Comparison of ENCODE assay signal across 17 cellular contexts in genomic region chr1:221025391-221026355, GRCh38.
DNase-seq lines count a peak whose midpoint lies in the region; ATAC-seq and TF ChIP-seq lines count a peak whose summit lies in the region.
"Had no signal": no experiment of that assay in that cellular context is flagged by ENCODE, and none has a peak within 500 bp of the region (broad histone marks: within the 10 kb centered on the region; RNA-seq: fewer than 3 reads in every experiment).

No MANE protein-coding gene starts in this region.

- H3K27me3 ChIP-seq in gastrocnemius medialis = no peaks in the 10 kb centered on the region
- H3K27me3 ChIP-seq: breast epithelium, SJCRH30, suprapubic skin had no signal

- no peak for TF ChIP-seq CTCF in choroid plexus epithelial cell (conservative IDR thresholded peaks at IDR 0.05; ENCODE audit: low read depth, low read length)
- no peak for TF ChIP-seq CTCF in gastrocnemius medialis (IDR thresholded peaks at IDR 0.05 in 4 of 5, conservative IDR thresholded peaks at IDR 0.05 in 1 of 5)

- H3K9me3 ChIP-seq in gastrocnemius medialis = no peaks in the 10 kb centered on the region
- H3K9me3 ChIP-seq: breast epithelium, SJCRH30, suprapubic skin had no signal

- H3K27ac ChIP-seq in gastrocnemius medialis = no peak overlapping the region
- H3K27ac ChIP-seq: breast epithelium, SJCRH30, suprapubic skin had no signal

- DNase-seq in Daoy (ENCODE audit: low read depth) = peak; percentile 8
- DNase-seq in M059J (ENCODE audit: low read depth) = peak; percentile 78
- DNase-seq in choroid plexus epithelial cell (ENCODE audit: low read depth) = peak; percentile 7
- DNase-seq in renal cortical epithelial cell (ENCODE audit: low read depth) = peak; percentile 86
- DNase-seq in activated naive CD4-positive, alpha-beta T cell (lab: John Stamatoyannopoulos, UW) = no peak
- no peak for DNase-seq in HPDE6-E6E7 (ENCODE audit: extremely low spot score)
- DNase-seq in gastrocnemius medialis = no peak
- DNase-seq in SK-N-DZ (ENCODE audit: low spot score) = no peak
- DNase-seq: activated CD4-positive, alpha-beta T cell treated with anti-CD3 and anti-CD28 coated beads for 1 hour; natural killer cell; NCI-H187; NCI-H524; SJCRH30; small intestine; stimulated activated CD4-positive, alpha-beta T cell treated with anti-CD3 and anti-CD28 coated beads, Interleukin-4, amount 100 ng/mL, for 24 hours had no signal

- ATAC-seq in gastrocnemius medialis = no peak
- ATAC-seq: natural killer cell had no signal

- H3K4me3 ChIP-seq in choroid plexus epithelial cell (ENCODE audit: low read depth, low read length) (no peak overlapping the region), gastrocnemius medialis (no peak overlapping the region)
- H3K4me3 ChIP-seq: breast epithelium, SJCRH30, suprapubic skin had no signal

- in situ Hi-C loops in gastrocnemius medialis (cut with MboI; ENCODE audit: low sequenced_read_pairs in 4 of 4) = no loop called here

- intact Hi-C loops in gastrocnemius medialis (cut with DNase I; ENCODE audit: low total_unique reads) = no loop called here

- no peak for TF ChIP-seq POLR2A in gastrocnemius medialis (IDR thresholded peaks at IDR 0.05)

- no peaks in the 10 kb centered on the region for H3K4me1 ChIP-seq in gastrocnemius medialis
- H3K4me1 ChIP-seq: breast epithelium, SJCRH30, suprapubic skin had no signal

- H3K36me3 ChIP-seq in gastrocnemius medialis = no peaks in the 10 kb centered on the region
- H3K36me3 ChIP-seq: breast epithelium, SJCRH30, suprapubic skin had no signal

Comparison
In these comparisons a context has a peak if more than half of its experiments do, and no peak if none do; other contexts are left out.
1. DNase-seq: peak in Daoy (single experiment), M059J (single experiment), choroid plexus epithelial cell (single experiment) and renal cortical epithelial cell (single experiment); none in activated naive CD4-positive, alpha-beta T cell (0 of 4), HPDE6-E6E7 (single experiment), gastrocnemius medialis (0 of 2) and SK-N-DZ (single experiment).